ENCODE assay signal across 10 cellular contexts in the genomic region with DNA sequence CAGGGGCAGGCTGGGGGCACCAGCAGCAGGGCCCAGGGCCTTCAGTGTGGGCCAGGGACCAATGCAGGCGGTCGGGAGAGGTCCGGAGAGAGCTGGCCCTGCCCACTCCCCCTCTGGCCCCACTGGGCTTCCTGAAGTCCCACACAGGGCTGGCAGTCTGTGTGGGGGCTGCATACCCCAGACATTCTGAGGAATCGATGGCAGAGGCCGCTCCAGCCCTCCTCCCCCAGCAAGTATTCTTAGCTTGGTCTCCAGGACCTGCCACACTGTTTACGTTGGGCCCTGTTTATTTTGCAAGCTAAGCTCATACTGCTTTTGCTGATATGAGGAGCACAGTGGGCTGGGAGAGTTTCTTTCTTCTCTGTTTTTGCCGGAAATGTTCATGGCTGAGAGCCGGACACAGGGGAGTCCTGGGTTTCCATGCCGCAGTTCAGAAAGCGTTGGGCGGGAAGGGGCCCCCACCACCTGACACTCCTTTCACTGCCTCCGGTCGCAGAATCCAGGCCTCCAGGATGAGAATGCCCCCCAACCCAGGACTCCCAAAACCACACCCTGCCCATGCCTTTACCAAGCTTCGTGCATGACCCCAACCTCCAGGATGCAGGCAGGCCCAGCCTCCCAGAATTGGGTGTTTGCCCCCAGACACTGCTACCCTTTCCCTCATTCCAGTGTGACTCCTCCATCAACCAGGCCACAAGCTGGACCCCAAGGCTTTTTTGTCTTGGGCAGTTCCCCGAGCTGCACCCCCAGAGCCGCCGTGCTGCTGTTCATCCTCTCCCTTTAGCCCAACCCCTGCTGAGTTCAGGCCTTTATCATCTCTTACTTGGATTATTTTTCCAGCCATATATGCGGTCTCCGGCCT.
DNase-seq lines count a peak whose midpoint lies in the region; ATAC-seq and TF ChIP-seq lines count a peak whose summit lies in the region.
"Had no signal": no experiment of that assay in that cellular context is flagged by ENCODE, and none has a peak within 500 bp of the region (broad histone marks: within the 10 kb centered on the region; RNA-seq: fewer than 3 reads in every experiment).

No MANE protein-coding gene starts in this region.

- H3K27me3 ChIP-seq in dorsolateral prefrontal cortex (no peaks in the 10 kb centered on the region), lung (ENCODE audit: control insufficient read depth, insufficient read depth) (no peaks in the 10 kb centered on the region), stomach smooth muscle (ENCODE audit: control insufficient read depth in 1 of 2, insufficient read depth in 2 of 2, low read length in 2 of 2) (no peaks in the 10 kb centered on the region), A673 (replicated peaks; ENCODE audit: insufficient read depth, low read depth, low read length, poor library complexity) (peaks cover 19% of the 10 kb centered on the region)

- H3K4me1 ChIP-seq in lung (ENCODE audit: control insufficient read depth in 2 of 2, insufficient read depth in 2 of 2, low read length in 2 of 2) (peaks cover 11 to 31% of the 10 kb centered on the region in 2 donors), stomach smooth muscle (ENCODE audit: control insufficient read depth, insufficient read depth, low read length) (peaks cover 42% of the 10 kb centered on the region), A673 (ENCODE audit: insufficient read depth, low read length, poor library complexity, severe bottlenecking) (no peaks in the 10 kb centered on the region)

- no TSS peak for BruUV-seq in A673 (replicated peaks; lab: Mats Ljungman, UMichigan)

- H3K27ac ChIP-seq in dorsolateral prefrontal cortex: peak overlapping the region in 1 of 59 donors; percentile 14
- peak overlapping the region in 1 of 2 donors; percentile 52 for H3K27ac ChIP-seq in lung (ENCODE audit: low read depth in 1 of 2, low read length in 1 of 2)
- H3K27ac ChIP-seq in stomach smooth muscle (ENCODE audit: low read length): peak overlapping the region; percentile 75
- H3K27ac ChIP-seq in A673 (ENCODE audit: low read depth, low read length, poor library complexity, severe bottlenecking): no peak overlapping the region
- H3K27ac ChIP-seq: GM23248 had no signal

- H3K9ac ChIP-seq in stomach smooth muscle (ENCODE audit: low read length in 2 of 2): no peak overlapping the region
- H3K9ac ChIP-seq: GM23248 had no signal

- H3K9me3 ChIP-seq in lung (ENCODE audit: control insufficient read depth in 2 of 2, insufficient read depth in 1 of 2, low read length in 1 of 2) (no peaks in the 10 kb centered on the region), stomach smooth muscle (ENCODE audit: control insufficient read depth in 2 of 2, low read length in 2 of 2) (no peaks in the 10 kb centered on the region), A673 (ENCODE audit: low read depth, low read length, poor library complexity, severe bottlenecking) (peaks cover 6% of the 10 kb centered on the region)

- CTCF ChIA-PET in A673 (lab: Charles Lee): no interaction called here

- H3K4me3 ChIP-seq in dorsolateral prefrontal cortex (no peak overlapping the region), lung (no peak overlapping the region), stomach smooth muscle (ENCODE audit: low read length in 2 of 2) (no peak overlapping the region), A673 (ENCODE audit: low read depth, low read length, poor library complexity, severe bottlenecking) (no peak overlapping the region)
- H3K4me3 ChIP-seq: GM23248 had no signal

- H3K36me3 ChIP-seq in lung (ENCODE audit: control insufficient read depth in 2 of 2, insufficient read depth in 2 of 2, low read length in 2 of 2) (no peaks in the 10 kb centered on the region), stomach smooth muscle (ENCODE audit: control insufficient read depth in 2 of 2, insufficient read depth in 2 of 2, low read length in 2 of 2) (no peaks in the 10 kb centered on the region), A673 (ENCODE audit: insufficient read depth, low read length, poor library complexity, severe bottlenecking) (no peaks in the 10 kb centered on the region)

- intact Hi-C loops in dorsolateral prefrontal cortex (cut with DNase I): no loop called here
- intact Hi-C loops in A673 (cut with micrococcal nuclease; ENCODE audit: unreplicated experiment): no loop called here

- no peak for TF ChIP-seq CTCF in dorsolateral prefrontal cortex (IDR thresholded peaks at IDR 0.05 in 54 of 56, conservative IDR thresholded peaks at IDR 0.05 in 2 of 56; ENCODE audit: low read depth in 1 of 56, partially characterized antibody in 56 of 56)
- no peak for TF ChIP-seq CTCF in lung (IDR thresholded peaks at IDR 0.05; ENCODE audit: control extremely low read depth, extremely low read depth)
- no peak for TF ChIP-seq CTCF in A673 (conservative IDR thresholded peaks at IDR 0.05; ENCODE audit: low read depth, low read length)

- POLR2A ChIA-PET in A673 (lab: Charles Lee; ENCODE audit: low non-redundant PET): no interaction called here

- 38 to 56% methylated on average over 19 of the region's 19 CpGs for WGBS in lung, 2 donors

- peak; percentile 54 for DNase-seq in UCSD-AML1 (lab: John Stamatoyannopoulos, UW; ENCODE audit: unreplicated experiment)
- peak in 7 of 10 donors; percentile 1 to 29 (median 15) for DNase-seq in dorsolateral prefrontal cortex
- peak; percentile 27 for DNase-seq in lung (ENCODE audit: low spot score)
- DNase-seq in A673 (ENCODE audit: low spot score): no peak
- DNase-seq in nucleus accumbens (lab: John Stamatoyannopoulos, UW): no peak
- DNase-seq: GM23248, naive B cell, NCI-H2171 treated with DMSO at 0.1 percent for 48 hours had no signal

- ATAC-seq in lung (ENCODE audit: insufficient read depth, low FRiP score) (no peak), HG02981 (IDR thresholded peaks at IDR 0.05; ENCODE audit: unreplicated experiment) (no peak)

Comparison
In these comparisons a context has a peak if more than half of its experiments do, and no peak if none do; other contexts are left out.
1. DNase-seq: peak in UCSD-AML1 (single experiment), dorsolateral prefrontal cortex (7 of 10) and lung (single experiment); none in A673 (single experiment) and nucleus accumbens (0 of 56).